ENCODE assay signal across 1 cellular context in genomic region chr6:56954389-56955170, GRCh38.
TF ChIP-seq lines count a peak whose summit lies in the region.

BEND6 (plus strand) TSS chr6:56955107; CDS start chr6:56981811, 26,704 bp downstream.

TF ChIP-seq in GM12878, 131 proteins besides CTCF, POLR2A, EP300 and RAD21 (continued from another document):
- TF ChIP-seq ZNF687 (IDR thresholded peaks at IDR 0.05) (0 out of 2 replicates have a peak, but pooled peaks have one; percentile 20), POU2F2 (IDR thresholded peaks at IDR 0.05; ENCODE audit: borderline replicate concordance, low read depth, low read length) (no peak), CHD4 (IDR thresholded peaks at IDR 0.05) (no peak), PBX3 (IDR thresholded peaks at IDR 0.05; ENCODE audit: insufficient replicate concordance, low read depth, low read length) (no peak), PRDM15 (CRISPR knock-in tag; IDR thresholded peaks at IDR 0.05) (no peak), JUNB (IDR thresholded peaks at IDR 0.05) (no peak), USF2 (IDR thresholded peaks at IDR 0.05; ENCODE audit: borderline replicate concordance, low read depth, low read length) (no peak), GATAD2B (conservative IDR thresholded peaks at IDR 0.05; ENCODE audit: low read depth) (no peak; the same call in 1 of the 2 replicates), MEF2A (IDR thresholded peaks at IDR 0.05; ENCODE audit: insufficient read depth, low read depth, low read length) (no peak), RB1 (IDR thresholded peaks at IDR 0.05; ENCODE audit: borderline replicate concordance) (peak; percentile 23; the same call in 1 of the 2 replicates), ZBED1 (IDR thresholded peaks at IDR 0.05; ENCODE audit: borderline replicate concordance) (no peak), CEBPZ (IDR thresholded peaks at IDR 0.05; ENCODE audit: low read depth, low read length) (no peak), NFXL1 (IDR thresholded peaks at IDR 0.05; ENCODE audit: borderline replicate concordance) (no peak)
